2 cellular contexts compared by ENCODE assay signal in the genomic region with DNA sequence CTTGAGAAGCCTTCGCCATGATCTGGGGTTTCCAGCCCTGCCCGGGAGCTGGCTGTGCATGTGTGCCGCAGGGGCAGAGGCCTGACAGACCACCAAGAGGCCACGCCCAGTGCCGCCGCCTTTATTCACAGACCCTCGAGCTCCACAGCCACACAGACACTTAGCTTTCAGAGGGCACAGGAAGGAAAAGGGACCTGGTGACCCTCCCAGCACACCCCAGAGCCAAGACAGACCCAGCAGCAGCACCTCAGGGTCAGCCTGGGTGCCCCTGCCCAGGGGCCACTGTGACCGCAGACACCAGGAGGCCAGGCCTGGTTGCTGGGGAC.
TF ChIP-seq lines count a peak whose summit lies in the region.

No MANE protein-coding gene starts in this region.

TF ChIP-seq in HEK293, 187 proteins besides CTCF, POLR2A, EP300 and RAD21 (continued from another document):
- TF ChIP-seq REST (tag by site-specific recombination; IDR thresholded peaks at IDR 0.05): no peak
- no peak for TF ChIP-seq ZNF629 (tag by site-specific recombination; IDR thresholded peaks at IDR 0.05)
- TF ChIP-seq ZNF707 (tag by site-specific recombination; IDR thresholded peaks at IDR 0.05): no peak
- TF ChIP-seq ZNF366 (tag by site-specific recombination; conservative IDR thresholded peaks at IDR 0.05): no peak
- no peak for TF ChIP-seq ZNF155 (tag by site-specific recombination; IDR thresholded peaks at IDR 0.05)
- no peak for TF ChIP-seq ZNF518A (tag by site-specific recombination; conservative IDR thresholded peaks at IDR 0.05; ENCODE audit: low read depth)
- no peak for TF ChIP-seq ZNF132 (tag by site-specific recombination; IDR thresholded peaks at IDR 0.05; ENCODE audit: borderline replicate concordance)
- TF ChIP-seq, protein P1, sequence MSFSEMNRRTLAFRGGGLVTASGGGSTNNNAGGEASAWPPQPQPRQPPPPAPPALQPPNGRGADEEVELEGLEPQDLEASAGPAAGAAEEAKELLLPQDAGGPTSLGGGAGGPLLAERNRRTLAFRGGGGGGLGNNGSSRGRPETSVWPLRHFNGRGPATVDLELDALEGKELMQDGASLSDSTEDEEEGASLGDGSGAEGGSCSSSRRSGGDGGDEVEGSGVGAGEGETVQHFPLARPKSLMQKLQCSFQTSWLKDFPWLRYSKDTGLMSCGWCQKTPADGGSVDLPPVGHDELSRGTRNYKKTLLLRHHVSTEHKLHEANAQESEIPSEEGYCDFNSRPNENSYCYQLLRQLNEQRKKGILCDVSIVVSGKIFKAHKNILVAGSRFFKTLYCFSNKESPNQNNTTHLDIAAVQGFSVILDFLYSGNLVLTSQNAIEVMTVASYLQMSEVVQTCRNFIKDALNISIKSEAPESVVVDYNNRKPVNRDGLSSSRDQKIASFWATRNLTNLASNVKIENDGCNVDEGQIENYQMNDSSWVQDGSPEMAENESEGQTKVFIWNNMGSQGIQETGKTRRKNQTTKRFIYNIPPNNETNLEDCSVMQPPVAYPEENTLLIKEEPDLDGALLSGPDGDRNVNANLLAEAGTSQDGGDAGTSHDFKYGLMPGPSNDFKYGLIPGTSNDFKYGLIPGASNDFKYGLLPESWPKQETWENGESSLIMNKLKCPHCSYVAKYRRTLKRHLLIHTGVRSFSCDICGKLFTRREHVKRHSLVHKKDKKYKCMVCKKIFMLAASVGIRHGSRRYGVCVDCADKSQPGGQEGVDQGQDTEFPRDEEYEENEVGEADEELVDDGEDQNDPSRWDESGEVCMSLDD (tag by site-specific recombination; IDR thresholded peaks at IDR 0.05): no peak
- TF ChIP-seq ZNF23 (tag by site-specific recombination; IDR thresholded peaks at IDR 0.05; ENCODE audit: borderline replicate concordance): no peak

TF ChIP-seq in liver, 16 proteins besides CTCF, POLR2A, EP300 and RAD21 (continued from another document):
- TF ChIP-seq EGR1 (IDR thresholded peaks at IDR 0.05; ENCODE audit: low read depth in 2 of 2): no peak
- TF ChIP-seq YY1 (IDR thresholded peaks at IDR 0.05): no peak
- no peak for TF ChIP-seq ZBTB33 (IDR thresholded peaks at IDR 0.05)
